In genomic region chr9:18618862-18619261, GRCh38 we compare ENCODE assay signal across 22 cellular contexts.
A peak's percentile ranks its signal among the peaks of the same experiment; 100 is the strongest.
DNase-seq lines count a peak whose midpoint lies in the region; FAIRE-seq and TF ChIP-seq lines count a peak whose summit lies in the region.
"Had no signal": no experiment of that assay in that cellular context is flagged by ENCODE, and none has a peak within 500 bp of the region (broad histone marks: within the 10 kb centered on the region; RNA-seq: fewer than 3 reads in every experiment).

No MANE protein-coding gene starts in this region.

- H2AFZ ChIP-seq in neuronal stem cell (ENCODE audit: low read length) = peak overlapping the region; percentile 12

- POLR2A ChIA-PET in HEK293 (lab: Yijun Ruan, JAX) = no interaction called here

- H3K36me3 ChIP-seq in HEK293 (ENCODE audit: control insufficient read depth in 2 of 2, insufficient read depth in 1 of 2, low read length in 2 of 2) = no peaks in the 10 kb centered on the region
- H3K36me3 ChIP-seq in neuronal stem cell (replicated peaks in 1 of 2; ENCODE audit: control insufficient read depth in 2 of 2, insufficient read depth in 2 of 2, low read length in 2 of 2) = no peaks in the 10 kb centered on the region
- H3K36me3 ChIP-seq: BE2C, BLaER1 had no signal

- H2AK5ac ChIP-seq in neuronal stem cell (ENCODE audit: low read depth, low read length) = no peak overlapping the region

- FAIRE-seq in colon (lab: Jason Lieb, UNC) = peak; percentile 10
- FAIRE-seq: A204.1, D721Med, G401.6, GM12891 had no signal

- no peaks in the 10 kb centered on the region for H3K79me1 ChIP-seq in neuronal stem cell (ENCODE audit: low read depth, low read length)

- no peak overlapping the region for H3K18ac ChIP-seq in neuronal stem cell (ENCODE audit: low read length)

- no peak overlapping the region for H2BK12ac ChIP-seq in neuronal stem cell (ENCODE audit: low read length)

- H3K27ac Mint-ChIP-seq in osteocyte (ENCODE audit: unreplicated experiment) = no peak overlapping the region
- H3K27ac Mint-ChIP-seq: CD14-positive monocyte; CD4-positive, alpha-beta memory T cell; CD4-positive, CD25-positive, alpha-beta regulatory T cell; CD8-positive, alpha-beta memory T cell had no signal

- H2BK15ac ChIP-seq in neuronal stem cell (ENCODE audit: low read length) = no peak overlapping the region

- no peak overlapping the region for H3K4ac ChIP-seq in neuronal stem cell (ENCODE audit: low read length)

- CTCF ChIA-PET in HEK293 (lab: Yijun Ruan, JAX) = interaction anchor here (0.6 kb wide), 1 partner anchor 808 kb away, joined by 3 read pairs; no protein-coding TSS in a partner anchor

- no peak overlapping the region for H2BK5ac ChIP-seq in neuronal stem cell (ENCODE audit: low read length)

- H3K9me3 Mint-ChIP-seq in osteocyte (ENCODE audit: unreplicated experiment) = no peaks in the 10 kb centered on the region
- H3K9me3 Mint-ChIP-seq: CD14-positive monocyte had no signal

- no peaks in the 10 kb centered on the region for H3K27me3 Mint-ChIP-seq in osteocyte (ENCODE audit: unreplicated experiment)
- H3K27me3 Mint-ChIP-seq: CD4-positive, alpha-beta memory T cell had no signal

- DNase-seq in neuronal stem cell (ENCODE audit: low spot score) (no peak), osteocyte (ENCODE audit: extremely low spot score, unreplicated experiment) (no peak)
- no peak for DNase-seq in activated CD4-positive, alpha-beta T cell treated with anti-CD3 and anti-CD28 coated beads for 1 hour
- DNase-seq: 8988T; ACHN; BE2C; C1 segment of cervical spinal cord; Caco-2; Calu3; CD4-positive, alpha-beta memory T cell; CD4-positive, CD25-positive, alpha-beta regulatory T cell; CD8-positive, alpha-beta memory T cell; DMS79 treated with DMSO at 0.1 percent for 48 hours; GF-D8 had no signal

- no peak for TF ChIP-seq CTCF in HEK293 (tag by site-specific recombination; IDR thresholded peaks at IDR 0.05)
- no peak for TF ChIP-seq CTCF in osteocyte (IDR thresholded peaks at IDR 0.05)

- H4K8ac ChIP-seq in neuronal stem cell (ENCODE audit: low read depth, low read length) = no peak overlapping the region

- no peak overlapping the region for H4K91ac ChIP-seq in neuronal stem cell (ENCODE audit: low read depth, low read length, poor library complexity)

- H3K9me3 ChIP-seq in HEK293 (ENCODE audit: control insufficient read depth, insufficient read depth, low read depth, low read length) = no peaks in the 10 kb centered on the region
- no peaks in the 10 kb centered on the region for H3K9me3 ChIP-seq in neuronal stem cell (replicated peaks in 1 of 2; ENCODE audit: control insufficient read depth in 2 of 2, insufficient read depth in 1 of 2, low read depth in 1 of 2, low read length in 2 of 2)
- H3K9me3 ChIP-seq: BE2C, BLaER1, Caco-2 had no signal

- no peak overlapping the region for H3K9ac ChIP-seq in neuronal stem cell (ENCODE audit: low read depth, low read length, poor library complexity)
- H3K9ac ChIP-seq: BLaER1 had no signal

- H3K4me3 ChIP-seq in HEK293 (ENCODE audit: low read depth, low read length) (no peak overlapping the region), neuronal stem cell (ENCODE audit: low read length in 2 of 2) (no peak overlapping the region)
- H3K4me3 ChIP-seq: BLaER1 had no signal

- H3K36me3 Mint-ChIP-seq in osteocyte (ENCODE audit: unreplicated experiment) = no peaks in the 10 kb centered on the region
- H3K36me3 Mint-ChIP-seq: CD14-positive monocyte; CD4-positive, alpha-beta memory T cell; CD4-positive, CD25-positive, alpha-beta regulatory T cell; CD8-positive, alpha-beta memory T cell had no signal

- no peaks in the 10 kb centered on the region for H3K4me1 ChIP-seq in HEK293 (ENCODE audit: control insufficient read depth, insufficient read depth, low read length)
- H3K4me1 ChIP-seq in neuronal stem cell (ENCODE audit: control insufficient read depth in 2 of 2, insufficient read depth in 1 of 2, low read depth in 1 of 2, low read length in 2 of 2) = peaks cover 0 to 1% of the 10 kb centered on the region in 2 donors
- H3K4me1 ChIP-seq: BE2C, BLaER1, Caco-2 had no signal

- no peaks in the 10 kb centered on the region for H3K27me3 ChIP-seq in neuronal stem cell (ENCODE audit: control insufficient read depth in 3 of 3, insufficient read depth in 3 of 3, low read depth in 1 of 3, low read length in 3 of 3)
- H3K27me3 ChIP-seq: BE2C, BLaER1 had no signal

- no peak overlapping the region for H3K14ac ChIP-seq in neuronal stem cell (ENCODE audit: low read length)

- no peak overlapping the region for H3K4me2 ChIP-seq in neuronal stem cell (ENCODE audit: insufficient read depth, low read length, poor library complexity, severe bottlenecking)
- H3K4me2 ChIP-seq: BLaER1 had no signal

- no peak overlapping the region for H3K4me3 Mint-ChIP-seq in osteocyte (ENCODE audit: unreplicated experiment)
- H3K4me3 Mint-ChIP-seq: CD14-positive monocyte; CD4-positive, alpha-beta memory T cell; CD4-positive, CD25-positive, alpha-beta regulatory T cell had no signal

- H3K27ac ChIP-seq in HEK293 (ENCODE audit: extremely low read depth, low read depth, low read length) (no peak overlapping the region), neuronal stem cell (replicated peaks; ENCODE audit: low read length) (no peak overlapping the region)
- H3K27ac ChIP-seq: BLaER1 had no signal

- no CpG with 5 or more reads among the region's 2 CpGs for WGBS in neuronal stem cell (ENCODE audit: extremely low coverage in 2 of 2, insufficient read length in 2 of 2, insufficient replicate concordance in 1 of 2), 2 donors

- no peak overlapping the region for H3K23ac ChIP-seq in neuronal stem cell (ENCODE audit: low read depth, low read length, poor library complexity)

- peaks cover 8% of the 10 kb centered on the region for H3K4me1 Mint-ChIP-seq in osteocyte (ENCODE audit: unreplicated experiment)
- H3K4me1 Mint-ChIP-seq: CD14-positive monocyte; CD4-positive, alpha-beta memory T cell; CD4-positive, CD25-positive, alpha-beta regulatory T cell; CD8-positive, alpha-beta memory T cell had no signal

- no peak overlapping the region for H2BK120ac ChIP-seq in neuronal stem cell (ENCODE audit: low read depth, low read length)

TF ChIP-seq in HEK293, 187 proteins besides CTCF, POLR2A, EP300 and RAD21:
- TF ChIP-seq ZFP3 (tag by site-specific recombination; IDR thresholded peaks at IDR 0.05; ENCODE audit: low read depth) (peak; percentile 47; the same call in 1 of the 2 replicates), ZNF19 (tag by site-specific recombination; IDR thresholded peaks at IDR 0.05; ENCODE audit: low read depth) (no peak)
